ENCODE assay signal across 1 cellular context in genomic region chr19:18763674-18764590, GRCh38.
TF ChIP-seq lines count a peak whose summit lies in the region.

No MANE protein-coding gene starts in this region.

TF ChIP-seq in SK-N-SH, 30 proteins besides CTCF, POLR2A, EP300 and RAD21 (continued from another document):
- TF ChIP-seq RXRA (IDR thresholded peaks at IDR 0.05; ENCODE audit: borderline replicate concordance, low read depth) (peak; percentile 100), NFIC (IDR thresholded peaks at IDR 0.05; ENCODE audit: borderline replicate concordance) (peak; percentile 93), GABPA (IDR thresholded peaks at IDR 0.05; ENCODE audit: low read depth) (peak; percentile 22; the same call in 1 of the 2 replicates), NRF1 (IDR thresholded peaks at IDR 0.05; ENCODE audit: low read depth, low read length) (no peak), USF1 (IDR thresholded peaks at IDR 0.05; ENCODE audit: borderline replicate concordance, low read depth) (peak; percentile 49; the same call in 1 of the 2 replicates), CHD2 (IDR thresholded peaks at IDR 0.05; ENCODE audit: low read length, partially characterized antibody) (peak; percentile 39), IRF3 (IDR thresholded peaks at IDR 0.05; ENCODE audit: low read depth, low read length) (no peak), ELF1 (IDR thresholded peaks at IDR 0.05) (peak; percentile 78), YY1 (IDR thresholded peaks at IDR 0.05; ENCODE audit: low read depth) (peak; percentile 67), RFX5 (IDR thresholded peaks at IDR 0.05; ENCODE audit: low read length) (no peak), MAX (IDR thresholded peaks at IDR 0.05; ENCODE audit: low read depth) (peak; percentile 90), FOXJ3 (CRISPR knock-in tag; IDR thresholded peaks at IDR 0.05) (no peak)
